8 cellular contexts compared by ENCODE assay signal in genomic region chr15:85289677-85290365, GRCh38.
DNase-seq lines count a peak whose midpoint lies in the region; ATAC-seq, FAIRE-seq and TF ChIP-seq lines count a peak whose summit lies in the region.

No MANE protein-coding gene starts in this region.

- H3K36me3 ChIP-seq in left lung: no peaks in the 10 kb centered on the region
- H3K36me3 ChIP-seq in uterus: no peaks in the 10 kb centered on the region

- no peak overlapping the region for H3K4me3 ChIP-seq in cardiac fibroblast (replicated peaks in 1 of 2; ENCODE audit: low read depth in 2 of 2, low read length in 2 of 2)
- no peak overlapping the region for H3K4me3 ChIP-seq in left lung
- no peak overlapping the region for H3K4me3 ChIP-seq in uterus

- peak; percentile 63 for TF ChIP-seq CTCF in cardiac fibroblast (IDR thresholded peaks at IDR 0.05; ENCODE audit: low read depth, low read length)
- TF ChIP-seq CTCF in left lung (IDR thresholded peaks at IDR 0.05): peak in 1 of 2 donors; percentile 44
- peak; percentile 10 to 40 (median 30) for TF ChIP-seq CTCF in uterus (IDR thresholded peaks at IDR 0.05)

- intact Hi-C loops in left lung (cut with DNase I) (loop anchor here in 1 of 2 donors (10.0 kb wide), 1 partner anchor 215 kb away; no protein-coding TSS in a partner anchor), uterus (cut with DNase I; ENCODE audit: low total_unique reads) (no loop called here)

- TF ChIP-seq POLR2A in uterus (IDR thresholded peaks at IDR 0.05): no peak

- peak; percentile 58 for FAIRE-seq in GM19239 (lab: Jason Lieb, UNC)

- H3K27ac ChIP-seq in left lung: no peak overlapping the region
- no peak overlapping the region for H3K27ac ChIP-seq in uterus

- no peaks in the 10 kb centered on the region for H3K9me3 ChIP-seq in left lung
- no peaks in the 10 kb centered on the region for H3K9me3 ChIP-seq in uterus

- H3K27me3 ChIP-seq in left lung: no peaks in the 10 kb centered on the region
- H3K27me3 ChIP-seq in uterus: no peaks in the 10 kb centered on the region

- H3K4me1 ChIP-seq in left lung (no peaks in the 10 kb centered on the region), uterus (no peaks in the 10 kb centered on the region)

- ATAC-seq in left lung (peak; percentile 89), GM19397 (IDR thresholded peaks at IDR 0.05; ENCODE audit: unreplicated experiment) (no peak)

- DNase-seq in CD1c-positive myeloid dendritic cell (ENCODE audit: extremely low spot score) (peak; percentile 47), GM19239 (ENCODE audit: insufficient read length, low spot score) (no peak), NCI-H526 (lab: John Stamatoyannopoulos, UW) (peak; percentile 41 to 78), cardiac fibroblast (ENCODE audit: low read depth in 2 of 2) (peak; percentile 59 to 71), left lung (peak in 1 of 2 donors; percentile 37), uterus (no peak), GF-D8 (lab: John Stamatoyannopoulos, UW) (no peak)

Comparison
In these comparisons a context has a peak if more than half of its experiments do, and no peak if none do; other contexts are left out.
1. DNase-seq: peak in CD1c-positive myeloid dendritic cell (single experiment), NCI-H526 (2 of 2) and cardiac fibroblast (2 of 2); none in GM19239 (single experiment), uterus (0 of 2) and GF-D8 (single experiment).